ENCODE assay signal across 8 cellular contexts in genomic region chr21:36260802-36261201, GRCh38. TPM values are rescaled to one million over a fixed set of nuclear protein-coding genes. Genes with fewer than 3 reads are reported as not detected.
A peak's percentile ranks its signal among the peaks of the same experiment; 100 is the strongest.
DNase-seq lines count a peak whose midpoint lies in the region; ATAC-seq, FAIRE-seq and TF ChIP-seq lines count a peak whose summit lies in the region.

No MANE protein-coding gene starts in this region.

- no peak for DNase-seq in T-helper 2 cell treated with Interferon-gamma antibody and Interleukin-4, amounts not matched to agents 5 μg/mL and 100 μg/mL, for 36 hours (ENCODE audit: low spot score)
- DNase-seq in T-helper 2 cell (no peak), HepG2 (ENCODE audit: low spot score) (no peak), suprapubic skin (ENCODE audit: low spot score in 2 of 2) (no peak), mucosa of gallbladder (ENCODE audit: low spot score) (no peak), D721Med (ENCODE audit: insufficient read length, low spot score) (no peak)
- DNase-seq in activated CD4-positive, alpha-beta memory T cell treated with anti-CD3 and anti-CD28 coated beads for 36 hours: no peak

- H3K36me3 ChIP-seq in HepG2 (replicated peaks in 1 of 2; ENCODE audit: control insufficient read depth in 1 of 2, insufficient read depth in 2 of 2, low read length in 2 of 2) (no peaks in the 10 kb centered on the region), suprapubic skin (peaks cover 20% of the 10 kb centered on the region)

- peaks cover 14% of the 10 kb centered on the region for H3K4me1 ChIP-seq in HepG2 (ENCODE audit: insufficient read depth, low read length)
- no peaks in the 10 kb centered on the region for H3K4me1 ChIP-seq in suprapubic skin

- WGBS in HepG2 (ENCODE audit: low lambda C conversion rate): 90% methylated on average over 5 of the region's 5 CpGs
- WGBS in suprapubic skin: 80% methylated on average over 5 of the region's 5 CpGs

- TF ChIP-seq CTCF in HepG2 (CRISPR knock-in tag; IDR thresholded peaks at IDR 0.05) (no peak), suprapubic skin (IDR thresholded peaks at IDR 0.05) (no peak), D721Med (IDR thresholded peaks at IDR 0.05; ENCODE audit: insufficient read depth, missing control alignments) (no peak)

- in situ Hi-C loops in HepG2 (cut with HindIII; ENCODE audit: extremely low pct_ligation_motif_present, low pct_unique_long_range_greater_than_20kb): no loop called here

- ATAC-seq in HepG2 (no peak), HG03159 (IDR thresholded peaks at IDR 0.05; ENCODE audit: unreplicated experiment) (no peak)

- H3K9me3 Mint-ChIP-seq in T-helper 2 cell treated with Interferon-gamma antibody and Interleukin-4, amounts not matched to agents 5 μg/mL and 100 μg/mL, for 36 hours: no peaks in the 10 kb centered on the region
- no peaks in the 10 kb centered on the region for H3K9me3 Mint-ChIP-seq in activated CD4-positive, alpha-beta memory T cell treated with anti-CD3 and anti-CD28 coated beads for 36 hours

- CTCF ChIA-PET in activated CD4-positive, alpha-beta memory T cell treated with anti-CD3 and anti-CD28 coated beads for 36 hours (lab: Charles Lee): interaction anchor here (0.6 to 2.5 kb wide), 2 partner anchors 37 to 59 kb away, joined by 3 to 7 read pairs; partner anchors contain the start of gene MORC3
- CTCF ChIA-PET in HepG2 (lab: Yijun Ruan, JAX; ENCODE audit: low intra/inter-chr PET ratio, low total read pairs): interaction anchor here (0.7 kb wide), 1 partner anchor 119 kb away, joined by 4 read pairs; no protein-coding TSS in a partner anchor

- peak overlapping the region; percentile 83; the same call in 1 of the 2 replicates for H3K4me2 ChIP-seq in HepG2 (ENCODE audit: low read depth, low read length)

- H3K27ac Mint-ChIP-seq in T-helper 2 cell treated with Interferon-gamma antibody and Interleukin-4, amounts not matched to agents 5 μg/mL and 100 μg/mL, for 36 hours: peak overlapping the region; percentile 86
- no peak overlapping the region for H3K27ac Mint-ChIP-seq in activated CD4-positive, alpha-beta memory T cell treated with anti-CD3 and anti-CD28 coated beads for 36 hours

- TF ChIP-seq EP300 in HepG2 (IDR thresholded peaks at IDR 0.05; ENCODE audit: low read depth in 2 of 2, low read length in 2 of 2) (no peak), HepG2 (CRISPR knock-in tag; IDR thresholded peaks at IDR 0.05; ENCODE audit: borderline replicate concordance) (no peak), suprapubic skin (IDR thresholded peaks at IDR 0.05) (no peak)

- H3K4me1 Mint-ChIP-seq in T-helper 2 cell treated with Interferon-gamma antibody and Interleukin-4, amounts not matched to agents 5 μg/mL and 100 μg/mL, for 36 hours (ENCODE audit: low read depth): peaks cover 13% of the 10 kb centered on the region
- peaks cover 12% of the 10 kb centered on the region for H3K4me1 Mint-ChIP-seq in activated CD4-positive, alpha-beta memory T cell treated with anti-CD3 and anti-CD28 coated beads for 36 hours (ENCODE audit: low read depth)

- BruUV-seq in HepG2 (replicated peaks; lab: Mats Ljungman, UMichigan): no TSS peak

- no peaks in the 10 kb centered on the region for H3K79me2 ChIP-seq in HepG2 (ENCODE audit: insufficient read depth, low read length)

- intact Hi-C loops in activated CD4-positive, alpha-beta memory T cell treated with anti-CD3 and anti-CD28 coated beads for 36 hours (cut with micrococcal nuclease): loop anchor here (1.0 kb wide), 1 partner anchor 60 kb away; no protein-coding TSS in a partner anchor
- intact Hi-C loops in HepG2 (cut with micrococcal nuclease; ENCODE audit: unreplicated experiment): loop anchor here (10.0 kb wide), 1 partner anchor 64 kb away; the partner anchor contains the start of gene MORC3

- H3K36me3 Mint-ChIP-seq in T-helper 2 cell treated with Interferon-gamma antibody and Interleukin-4, amounts not matched to agents 5 μg/mL and 100 μg/mL, for 36 hours (ENCODE audit: low read depth): peaks cover 14% of the 10 kb centered on the region
- H3K36me3 Mint-ChIP-seq in activated CD4-positive, alpha-beta memory T cell treated with anti-CD3 and anti-CD28 coated beads for 36 hours: peaks cover 10% of the 10 kb centered on the region

- POLR2A ChIA-PET in activated CD4-positive, alpha-beta memory T cell treated with anti-CD3 and anti-CD28 coated beads for 36 hours (lab: Charles Lee): interaction anchor here (2.1 kb wide), 1 partner anchor 59 kb away, joined by 4 read pairs; the partner anchor contains the start of gene MORC3
- POLR2A ChIA-PET in HepG2 (lab: Yijun Ruan, JAX): no interaction called here

- no peak for TF ChIP-seq RAD21 in HepG2 (CRISPR knock-in tag; IDR thresholded peaks at IDR 0.05)

- H2AFZ ChIP-seq in HepG2 (ENCODE audit: low read length): no peak overlapping the region

- H3K9ac ChIP-seq in HepG2 (ENCODE audit: insufficient read depth, low read depth, low read length): no peak overlapping the region

- H3K27me3 Mint-ChIP-seq in T-helper 2 cell treated with Interferon-gamma antibody and Interleukin-4, amounts not matched to agents 5 μg/mL and 100 μg/mL, for 36 hours (ENCODE audit: low read depth): no peaks in the 10 kb centered on the region
- H3K27me3 Mint-ChIP-seq in activated CD4-positive, alpha-beta memory T cell treated with anti-CD3 and anti-CD28 coated beads for 36 hours: no peaks in the 10 kb centered on the region

- FAIRE-seq in HepG2 (lab: Jason Lieb, UNC) (no peak), D721Med (lab: Jason Lieb, UNC) (no peak)

- H3K27ac ChIP-seq in HepG2 (ENCODE audit: extremely low read length, insufficient read depth, low read length) (no peak overlapping the region), suprapubic skin (peak overlapping the region; percentile 67)

- H3K4me3 ChIP-seq in HepG2 (replicated peaks in 1 of 3; ENCODE audit: insufficient read depth in 1 of 3, low read depth in 2 of 3, low read length in 3 of 3) (peak overlapping the region in 1 of 3 experiments; percentile 72; a peak in 1 of 6 replicates), suprapubic skin (peak overlapping the region; percentile 51)

- no peaks in the 10 kb centered on the region for H4K20me1 ChIP-seq in HepG2 (ENCODE audit: insufficient read depth, low read length)

- H3K4me3 Mint-ChIP-seq in T-helper 2 cell treated with Interferon-gamma antibody and Interleukin-4, amounts not matched to agents 5 μg/mL and 100 μg/mL, for 36 hours: peak overlapping the region; percentile 72
- H3K4me3 Mint-ChIP-seq in activated CD4-positive, alpha-beta memory T cell treated with anti-CD3 and anti-CD28 coated beads for 36 hours: peak overlapping the region; percentile 52

- TF ChIP-seq POLR2A in HepG2 (IDR thresholded peaks at IDR 0.05; ENCODE audit: insufficient read depth in 1 of 2, low read depth in 2 of 2, low read length in 2 of 2) (no peak), suprapubic skin (IDR thresholded peaks at IDR 0.05) (no peak)

- no peaks in the 10 kb centered on the region for H3K9me3 ChIP-seq in HepG2 (ENCODE audit: low read length)
- H3K9me3 ChIP-seq in suprapubic skin: no peaks in the 10 kb centered on the region

- no peaks in the 10 kb centered on the region; a peak in 1 of 5 replicates for H3K27me3 ChIP-seq in HepG2 (ENCODE audit: control insufficient read depth in 1 of 2, insufficient read depth in 2 of 2, low read length in 2 of 2)
- no peaks in the 10 kb centered on the region for H3K27me3 ChIP-seq in suprapubic skin

TF ChIP-seq in HepG2, 621 proteins besides CTCF, POLR2A, EP300 and RAD21 (continues in another document):
- no peak for TF ChIP-seq TRIM22 (IDR thresholded peaks at IDR 0.05)

RNA-seq across cellular contexts. Expression of gene MORC3, which starts 59.2 kb away (rescaled TPM):
- 10 to 100 TPM; 27.7 to 30.0 TPM for total RNA-seq in activated CD4-positive, alpha-beta memory T cell treated with anti-CD3 and anti-CD28 coated beads for 36 hours
- total RNA-seq in HepG2 (2016; rRNA removed; fragmentation: Illumina TruSeq; extraction: Trizol): 19.5 and 25.5 TPM in 2 replicates
- total RNA-seq in HepG2 (2016; cell fraction: cytosol; rRNA removed; fragmentation: Illumina TruSeq; extraction: Trizol; ENCODE audit: low read depth): 22.1 and 25.4 TPM in 2 replicates
- 19.4 and 23.7 TPM in 2 replicates for total RNA-seq in HepG2 (2016; cell fraction: insoluble cytoplasmic fraction; rRNA removed; fragmentation: Illumina TruSeq; extraction: Trizol)
- 9.6 and 12.3 TPM in 2 replicates for total RNA-seq in HepG2 (2016; cell fraction: membrane; rRNA removed; fragmentation: Illumina TruSeq; extraction: Trizol)
- 20.4 and 25.7 TPM in 2 replicates for total RNA-seq in HepG2 (2016; cell fraction: nucleus; rRNA removed; fragmentation: Illumina TruSeq; extraction: Trizol)
- 10.8 and 12.9 TPM in 2 replicates for polyA plus RNA-seq in HepG2 (2011; rRNA removed)
- 4.4 and 7.8 TPM in 2 replicates for polyA plus RNA-seq in HepG2 (2011; cell fraction: cytosol; rRNA removed)
- 8.4 and 10.1 TPM in 2 replicates for polyA plus RNA-seq in HepG2 (2011; cell fraction: nucleus; rRNA removed)
- 13.5 and 17.9 TPM in 2 replicates for polyA plus RNA-seq in HepG2 (2012)
- polyA plus RNA-seq in HepG2 (2016; cell fraction: cytosol; fragmentation: Illumina TruSeq; extraction: Trizol; ENCODE audit: low read depth): 0.28 and 0.52 TPM in 2 replicates
- 15.7 and 17.3 TPM in 2 replicates for polyA plus RNA-seq in HepG2 (2016; cell fraction: insoluble cytoplasmic fraction; fragmentation: Illumina TruSeq; extraction: Trizol; ENCODE audit: low read depth)
- 1.4 and 1.6 TPM in 2 replicates for polyA plus RNA-seq in HepG2 (2016; cell fraction: membrane; fragmentation: Illumina TruSeq; extraction: Trizol; ENCODE audit: low read depth)
- 23.6 and 24.6 TPM in 2 replicates for polyA plus RNA-seq in HepG2 (2016; cell fraction: nucleus; fragmentation: Illumina TruSeq; extraction: Trizol; ENCODE audit: insufficient read depth, low read depth)
- polyA minus RNA-seq in HepG2 (2011; rRNA and poly(A)+ RNA removed; ENCODE audit: low replicate concordance): 7.7 and 8.0 TPM in 2 replicates
- polyA minus RNA-seq in HepG2 (2011; cell fraction: cytosol; rRNA and poly(A)+ RNA removed): 15.5 and 16.1 TPM in 2 replicates
- 45.3 and 49.9 TPM in 2 replicates for polyA minus RNA-seq in HepG2 (2011; cell fraction: nucleus; rRNA and poly(A)+ RNA removed)
- 10 to 100 TPM; 47.2 to 61.2 (median 47.7) TPM for total RNA-seq in suprapubic skin
- 31.7 TPM for total RNA-seq in mucosa of gallbladder
